ENCODE assay signal across 28 cellular contexts in genomic region chr3:86828751-86829150, GRCh38.
"Had no signal": no experiment of that assay in that cellular context is flagged by ENCODE, and none has a peak within 500 bp of the region (broad histone marks: within the 10 kb centered on the region; RNA-seq: fewer than 3 reads in every experiment).

No MANE protein-coding gene starts in this region.

- H3K36me3 ChIP-seq: colonic mucosa, esophagus squamous epithelium, left lung, lower lobe of right lung, neutrophil, pancreas, prostate gland, transverse colon, WERI-Rb-1 had no signal

- DNase-seq: activated CD4-positive, alpha-beta memory T cell treated with anti-CD3 and anti-CD28 coated beads for 36 hours; activated CD4-positive, alpha-beta T cell treated with anti-CD3 and anti-CD28 coated beads for 48 hours; activated CD8-positive, alpha-beta memory T cell treated with anti-CD3 and anti-CD28 coated beads, Interleukin-2, amount 50 U/mL, for 4 hours; activated gamma-delta T cell; activated naive CD4-positive, alpha-beta T cell treated with anti-CD3 and anti-CD28 coated beads, Interleukin-2, amount 10 ng/mL, durations not matched to agents 7 days and 5 days; activated naive CD8-positive, alpha-beta T cell treated with anti-CD3 and anti-CD28 coated beads, Interleukin-2, amount 10 ng/mL, durations not matched to agents 7 days and 5 days; activated T-cell treated with anti-CD3 and anti-CD28 coated beads, Interleukin-2, amount 50 U/mL, for 1 hour; amniotic stem cell; colonic mucosa; effector CD8-positive, alpha-beta T cell; esophagus squamous epithelium; glutamatergic neuron; left lung; lower lobe of right lung; mesenchymal stem cell; pancreas; stimulated activated CD4-positive, alpha-beta T cell treated with anti-CD3 and anti-CD28 coated beads, Interleukin-2, amount 100 ng/mL, for 48 hours; stimulated activated naive CD8-positive, alpha-beta T cell treated with anti-CD3 and anti-CD28 coated beads, Interleukin-15, Interleukin-2, amounts not matched to agents 100 U/mL and 50 U/mL, for 24 hours; T-helper 17 cell; T1000; testis; transverse colon; WERI-Rb-1 had no signal

- H3K4me3 ChIP-seq: colonic mucosa, esophagus squamous epithelium, left lung, lower lobe of right lung, pancreas, prostate gland, testis, transverse colon had no signal

- H3K27ac Mint-ChIP-seq: activated CD4-positive, alpha-beta memory T cell treated with anti-CD3 and anti-CD28 coated beads for 36 hours; activated naive CD4-positive, alpha-beta T cell treated with anti-CD3 and anti-CD28 coated beads, Interleukin-2, amount 10 ng/mL, durations not matched to agents 7 days and 5 days; activated naive CD8-positive, alpha-beta T cell treated with anti-CD3 and anti-CD28 coated beads, Interleukin-2, amount 10 ng/mL, durations not matched to agents 7 days and 5 days; nephron; T-helper 17 cell had no signal

- H3K36me3 Mint-ChIP-seq: activated CD4-positive, alpha-beta memory T cell treated with anti-CD3 and anti-CD28 coated beads for 36 hours; activated naive CD4-positive, alpha-beta T cell treated with anti-CD3 and anti-CD28 coated beads, Interleukin-2, amount 10 ng/mL, durations not matched to agents 7 days and 5 days; activated naive CD8-positive, alpha-beta T cell treated with anti-CD3 and anti-CD28 coated beads, Interleukin-2, amount 10 ng/mL, durations not matched to agents 7 days and 5 days had no signal

- H3K4me1 ChIP-seq: colonic mucosa, esophagus squamous epithelium, left lung, lower lobe of right lung, pancreas, prostate gland, testis, transverse colon had no signal

- H3K27me3 ChIP-seq: colonic mucosa, esophagus squamous epithelium, left lung, neutrophil, pancreas, testis, transverse colon had no signal

- H3K27me3 Mint-ChIP-seq: activated CD4-positive, alpha-beta memory T cell treated with anti-CD3 and anti-CD28 coated beads for 36 hours; activated naive CD4-positive, alpha-beta T cell treated with anti-CD3 and anti-CD28 coated beads, Interleukin-2, amount 10 ng/mL, durations not matched to agents 7 days and 5 days; activated naive CD8-positive, alpha-beta T cell treated with anti-CD3 and anti-CD28 coated beads, Interleukin-2, amount 10 ng/mL, durations not matched to agents 7 days and 5 days; T-helper 17 cell had no signal

- H3K4me1 Mint-ChIP-seq: activated naive CD4-positive, alpha-beta T cell treated with anti-CD3 and anti-CD28 coated beads, Interleukin-2, amount 10 ng/mL, durations not matched to agents 7 days and 5 days; activated naive CD8-positive, alpha-beta T cell treated with anti-CD3 and anti-CD28 coated beads, Interleukin-2, amount 10 ng/mL, durations not matched to agents 7 days and 5 days; nephron; T-helper 17 cell had no signal

- H3K4me3 Mint-ChIP-seq: activated CD4-positive, alpha-beta memory T cell treated with anti-CD3 and anti-CD28 coated beads for 36 hours; activated naive CD4-positive, alpha-beta T cell treated with anti-CD3 and anti-CD28 coated beads, Interleukin-2, amount 10 ng/mL, durations not matched to agents 7 days and 5 days; activated naive CD8-positive, alpha-beta T cell treated with anti-CD3 and anti-CD28 coated beads, Interleukin-2, amount 10 ng/mL, durations not matched to agents 7 days and 5 days; nephron; T-helper 17 cell had no signal

- H3K9me3 ChIP-seq: colonic mucosa, esophagus squamous epithelium, left lung, lower lobe of right lung, neutrophil, pancreas, prostate gland, testis, transverse colon had no signal

- H3K27ac ChIP-seq: colonic mucosa, epithelial cell of prostate, esophagus squamous epithelium, left lung, lower lobe of right lung, neutrophil, pancreas, prostate gland, testis, transverse colon, WERI-Rb-1 had no signal

- ATAC-seq: activated CD4-positive, CD25-positive, alpha-beta regulatory T cell treated with anti-CD3 and anti-CD28 coated beads, Interleukin-2, amount 50 U/mL, for 24 hours; left lung; lower lobe of right lung; pancreas; stimulated activated naive CD8-positive, alpha-beta T cell treated with anti-CD3 and anti-CD28 coated beads, Interleukin-15, Interleukin-2, amounts not matched to agents 100 U/mL and 50 U/mL, for 24 hours; T-helper 17 cell had no signal

- H3K9me3 Mint-ChIP-seq: activated CD4-positive, alpha-beta memory T cell treated with anti-CD3 and anti-CD28 coated beads for 36 hours had no signal
